In genomic region chr2:62456721-62457539, GRCh38 we compare ENCODE assay signal across 1 cellular context.
A peak's percentile ranks its signal among the peaks of the same experiment; 100 is the strongest.
TF ChIP-seq lines count a peak whose summit lies in the region.

No MANE protein-coding gene starts in this region.

TF ChIP-seq in HepG2, 621 proteins besides CTCF, POLR2A, EP300 and RAD21 (continued from another document and continues in another):
- TF ChIP-seq HMGXB4 (CRISPR knock-in tag; IDR thresholded peaks at IDR 0.05; ENCODE audit: borderline replicate concordance in 1 of 2, low read depth in 1 of 2) (peak; percentile 91 to 96), ELF3 (CRISPR knock-in tag; IDR thresholded peaks at IDR 0.05) (peak; percentile 77), ZBTB40 (IDR thresholded peaks at IDR 0.05) (no peak), ZBTB40 (CRISPR knock-in tag; IDR thresholded peaks at IDR 0.05) (peak; percentile 92), ZNF616 (CRISPR knock-in tag; IDR thresholded peaks at IDR 0.05; ENCODE audit: low read depth) (0 out of 2 replicates have a peak, but pooled peaks have one; percentile 69), CAMTA2 (CRISPR knock-in tag; IDR thresholded peaks at IDR 0.05; ENCODE audit: borderline replicate concordance) (peak; percentile 44; the same call in 1 of the 2 replicates), ZNF768 (CRISPR knock-in tag; IDR thresholded peaks at IDR 0.05) (peak; percentile 76; the same call in 1 of the 2 replicates), SOX13 (IDR thresholded peaks at IDR 0.05) (no peak), SOX13 (CRISPR knock-in tag; conservative IDR thresholded peaks at IDR 0.05 in 1 of 2, IDR thresholded peaks at IDR 0.05 in 1 of 2) (peak in 1 of 2 experiments; percentile 57; a peak in 1 of 4 replicates), ZNF883 (CRISPR knock-in tag; IDR thresholded peaks at IDR 0.05; ENCODE audit: not compliant biosample characterization) (peak; percentile 91), TFDP2 (CRISPR knock-in tag; IDR thresholded peaks at IDR 0.05) (0 out of 2 replicates have a peak, but pooled peaks have one; percentile 28), FIP1L1 (IDR thresholded peaks at IDR 0.05; ENCODE audit: borderline replicate concordance, insufficient read depth, low read depth, low read length) (no peak), PHF5A (CRISPR knock-in tag; IDR thresholded peaks at IDR 0.05; ENCODE audit: low read depth, unreplicated experiment) (no peak), RFXAP (CRISPR knock-in tag; IDR thresholded peaks at IDR 0.05; ENCODE audit: borderline replicate concordance) (0 out of 2 replicates have a peak, but pooled peaks have one; percentile 85), RBFOX2 (IDR thresholded peaks at IDR 0.05; ENCODE audit: low read depth, low read length) (peak; percentile 93), ZNF501 (CRISPR knock-in tag; IDR thresholded peaks at IDR 0.05) (peak; percentile 100), ZNF800 (CRISPR knock-in tag; IDR thresholded peaks at IDR 0.05) (no peak; the same call in 1 of the 2 replicates), ARID5B (CRISPR knock-in tag; IDR thresholded peaks at IDR 0.05) (peak; percentile 84; the same call in 1 of the 2 replicates), ZFP90 (CRISPR knock-in tag; IDR thresholded peaks at IDR 0.05; ENCODE audit: borderline replicate concordance) (peak; percentile 92; the same call in 1 of the 2 replicates), FOXJ3 (CRISPR knock-in tag; IDR thresholded peaks at IDR 0.05; ENCODE audit: borderline replicate concordance) (peak; percentile 74), PHF21A (CRISPR knock-in tag; IDR thresholded peaks at IDR 0.05) (peak; percentile 81; the same call in 1 of the 2 replicates), FOSL2 (CRISPR knock-in tag; IDR thresholded peaks at IDR 0.05) (peak; percentile 40), ZNF660 (CRISPR knock-in tag; IDR thresholded peaks at IDR 0.05; ENCODE audit: borderline replicate concordance, low read depth) (no peak), HBP1 (CRISPR knock-in tag; IDR thresholded peaks at IDR 0.05; ENCODE audit: low read depth) (0 out of 2 replicates have a peak, but pooled peaks have one; percentile 55), JDP2 (CRISPR knock-in tag; IDR thresholded peaks at IDR 0.05; ENCODE audit: borderline replicate concordance) (no peak), CCAR2 (optimal IDR thresholded peaks at IDR 0.05; ENCODE audit: low read depth, low read length) (no peak), HNRNPL (IDR thresholded peaks at IDR 0.05; ENCODE audit: low read depth, low read length) (0 out of 2 replicates have a peak, but pooled peaks have one; percentile 75), ZNF772 (CRISPR knock-in tag; IDR thresholded peaks at IDR 0.05) (peak; percentile 97; the same call in 1 of the 2 replicates), ZNF839 (CRISPR knock-in tag; IDR thresholded peaks at IDR 0.05; ENCODE audit: borderline replicate concordance) (peak; percentile 32), KLF6 (CRISPR knock-in tag; IDR thresholded peaks at IDR 0.05) (no peak), FOSL1 (CRISPR knock-in tag; IDR thresholded peaks at IDR 0.05; ENCODE audit: borderline replicate concordance) (no peak), ATM (IDR thresholded peaks at IDR 0.05; ENCODE audit: borderline replicate concordance) (no peak), MTA1 (CRISPR knock-in tag; IDR thresholded peaks at IDR 0.05; ENCODE audit: borderline replicate concordance) (peak; percentile 58; the same call in 1 of the 2 replicates), ZNF441 (CRISPR knock-in tag; IDR thresholded peaks at IDR 0.05; ENCODE audit: borderline replicate concordance) (peak; percentile 90), CENPX (CRISPR knock-in tag; IDR thresholded peaks at IDR 0.05) (no peak), FOXK2 (IDR thresholded peaks at IDR 0.05) (no peak)
